8 cellular contexts compared by ENCODE assay signal in genomic region chr1:156500578-156500846, GRCh38. TPM values are rescaled to one million over a fixed set of nuclear protein-coding genes. Genes with fewer than 3 reads are reported as not detected.
A peak's percentile ranks its signal among the peaks of the same experiment; 100 is the strongest.
DNase-seq lines count a peak whose midpoint lies in the region; ATAC-seq, FAIRE-seq and TF ChIP-seq lines count a peak whose summit lies in the region.

MEF2D (minus strand) TSS chr1:156500775; CDS start chr1:156483292, 17,483 bp downstream.

- peaks cover 61% of the 10 kb centered on the region for H3K4me1 ChIP-seq in mucosa of descending colon (ENCODE audit: low read depth)

- peak within 1 kb of the TSS; percentile 89 for H3K4me3 Mint-ChIP-seq in dendritic cell treated with granulocyte-macrophage colony-stimulating factor and Interleukin-4, amounts not matched to agents 40 ng/mL and 50 ng/mL, for 4 days

- no peaks in the 10 kb centered on the region for H3K9me3 ChIP-seq in mucosa of descending colon

- ATAC-seq in mucosa of descending colon, result no peak
- ATAC-seq in HG03457 (IDR thresholded peaks at IDR 0.05; ENCODE audit: unreplicated experiment), result no peak
- no peak for ATAC-seq in GM19023 (IDR thresholded peaks at IDR 0.05; ENCODE audit: unreplicated experiment)

- FAIRE-seq in GM18507 (lab: Jason Lieb, UNC), result peak; percentile 82

- no peaks in the 10 kb centered on the region for H3K27me3 Mint-ChIP-seq in dendritic cell treated with granulocyte-macrophage colony-stimulating factor and Interleukin-4, amounts not matched to agents 40 ng/mL and 50 ng/mL, for 4 days

- intact Hi-C loops in dendritic cell treated with granulocyte-macrophage colony-stimulating factor and Interleukin-4, amounts not matched to agents 40 ng/mL and 50 ng/mL, for 4 days (cut with micrococcal nuclease), result loop anchor here (2.0 to 5.0 kb wide), 2 partner anchors 44 to 72 kb away; partner anchors contain the start of gene IQGAP3
- intact Hi-C loops in mucosa of descending colon (cut with DNase I, micrococcal nuclease), result no loop called here

- peak within 1 kb of the TSS; percentile 100 for H3K27ac Mint-ChIP-seq in dendritic cell treated with granulocyte-macrophage colony-stimulating factor and Interleukin-4, amounts not matched to agents 40 ng/mL and 50 ng/mL, for 4 days

- H3K36me3 Mint-ChIP-seq in dendritic cell treated with granulocyte-macrophage colony-stimulating factor and Interleukin-4, amounts not matched to agents 40 ng/mL and 50 ng/mL, for 4 days (ENCODE audit: low read depth), result peaks cover 41% of the 10 kb centered on the region

- TF ChIP-seq CTCF in LNCaP clone FGC (IDR thresholded peaks at IDR 0.05; ENCODE audit: control insufficient read depth, extremely low read depth, insufficient read depth), result no peak
- TF ChIP-seq CTCF in mucosa of descending colon (IDR thresholded peaks at IDR 0.05), result no peak

- peaks cover 77% of the 10 kb centered on the region for H3K4me1 Mint-ChIP-seq in dendritic cell treated with granulocyte-macrophage colony-stimulating factor and Interleukin-4, amounts not matched to agents 40 ng/mL and 50 ng/mL, for 4 days (ENCODE audit: low read depth)

- H3K36me3 ChIP-seq in mucosa of descending colon (ENCODE audit: low read depth), result peaks cover 3% of the 10 kb centered on the region

- H3K9me3 Mint-ChIP-seq in dendritic cell treated with granulocyte-macrophage colony-stimulating factor and Interleukin-4, amounts not matched to agents 40 ng/mL and 50 ng/mL, for 4 days, result no peaks in the 10 kb centered on the region

- peak within 1 kb of the TSS; percentile 96 for H3K4me3 ChIP-seq in LNCaP clone FGC (ENCODE audit: low read depth, low read length)
- peak within 1 kb of the TSS; percentile 94 for H3K4me3 ChIP-seq in mucosa of descending colon

- DNase-seq in GM18507 (ENCODE audit: extremely low spot score, insufficient read length, low read depth), result no peak
- DNase-seq in LNCaP clone FGC (ENCODE audit: low read depth), result no peak
- DNase-seq in mucosa of descending colon, result no peak
- DNase-seq in GOT3 (lab: John Stamatoyannopoulos, UW), result no peak
- no peak for DNase-seq in NCI-H524 (lab: John Stamatoyannopoulos, UW)

RNA-seq across cellular contexts. Expression of gene MEF2D, which starts in this region (rescaled TPM):
- 100 to 1,000 TPM in 1 of 3 donors, 10 to 100 TPM in 2; 56.8 to 103 (median 61.9) TPM for total RNA-seq in mucosa of descending colon
